In genomic region chr10:27155073-27155754, GRCh38 we compare ENCODE assay signal across 1 cellular context.
TF ChIP-seq lines count a peak whose summit lies in the region.

Gene MASTL (plus strand): TSS chr10:27155352. CDS start chr10:27155427, 75 bp downstream.

TF ChIP-seq in GM12878, 131 proteins besides CTCF, POLR2A, EP300 and RAD21 (continued from another document):
- no peak for TF ChIP-seq EZH2 (IDR thresholded peaks at IDR 0.05; ENCODE audit: borderline replicate concordance, control insufficient read depth, low read depth, low read length)
